ENCODE assay signal across 2 cellular contexts in genomic region chr6:143675946-143676345, GRCh38.
TF ChIP-seq lines count a peak whose summit lies in the region.

No MANE protein-coding gene starts in this region.

TF ChIP-seq in A549, 52 proteins besides CTCF, POLR2A, EP300 and RAD21:
- TF ChIP-seq CBX8 (IDR thresholded peaks at IDR 0.05) (no peak), GATA3 (IDR thresholded peaks at IDR 0.05; ENCODE audit: borderline replicate concordance) (0 out of 2 replicates have a peak, but pooled peaks have one; percentile 24), POLR2AphosphoS2 (conservative IDR thresholded peaks at IDR 0.05; ENCODE audit: low read length) (no peak), TP53 (CRISPR knock-in tag; IDR thresholded peaks at IDR 0.05) (no peak), CEBPB (IDR thresholded peaks at IDR 0.05) (peak; percentile 59 to 61; a peak in 2 of 4 replicates), ZC3H11A (IDR thresholded peaks at IDR 0.05) (no peak), KDM1A (IDR thresholded peaks at IDR 0.05; ENCODE audit: low read depth) (no peak), FOXS1 (CRISPR knock-in tag; IDR thresholded peaks at IDR 0.05) (no peak)
- TF ChIP-seq, protein P1, sequence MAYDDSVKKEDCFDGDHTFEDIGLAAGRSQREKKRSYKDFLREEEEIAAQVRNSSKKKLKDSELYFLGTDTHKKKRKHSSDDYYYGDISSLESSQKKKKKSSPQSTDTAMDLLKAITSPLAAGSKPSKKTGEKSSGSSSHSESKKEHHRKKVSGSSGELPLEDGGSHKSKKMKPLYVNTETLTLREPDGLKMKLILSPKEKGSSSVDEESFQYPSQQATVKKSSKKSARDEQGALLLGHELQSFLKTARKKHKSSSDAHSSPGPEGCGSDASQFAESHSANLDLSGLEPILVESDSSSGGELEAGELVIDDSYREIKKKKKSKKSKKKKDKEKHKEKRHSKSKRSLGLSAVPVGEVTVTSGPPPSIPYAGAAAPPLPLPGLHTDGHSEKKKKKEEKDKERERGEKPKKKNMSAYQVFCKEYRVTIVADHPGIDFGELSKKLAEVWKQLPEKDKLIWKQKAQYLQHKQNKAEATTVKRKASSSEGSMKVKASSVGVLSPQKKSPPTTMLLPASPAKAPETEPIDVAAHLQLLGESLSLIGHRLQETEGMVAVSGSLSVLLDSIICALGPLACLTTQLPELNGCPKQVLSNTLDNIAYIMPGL (CRISPR knock-in tag; IDR thresholded peaks at IDR 0.05; ENCODE audit: borderline replicate concordance), result no peak

TF ChIP-seq in IMR-90, 13 proteins besides CTCF, POLR2A, EP300 and RAD21:
- TF ChIP-seq CHD1 (IDR thresholded peaks at IDR 0.05; ENCODE audit: low read depth, low read length) (no peak), CEBPB (IDR thresholded peaks at IDR 0.05; ENCODE audit: low read depth, low read length) (peak; percentile 59; the same call in 1 of the 2 replicates)
TF ChIP-seq in IMR-90: peak in this region for 1.
